8 cellular contexts compared by ENCODE assay signal in genomic region chr4:52659722-52660261, GRCh38. TPM values are rescaled to one million over a fixed set of nuclear protein-coding genes. Genes with fewer than 3 reads are reported as not detected.
DNase-seq lines count a peak whose midpoint lies in the region; ATAC-seq, FAIRE-seq and TF ChIP-seq lines count a peak whose summit lies in the region.

No MANE protein-coding gene starts in this region.

- no peak; a peak in 1 of 4 replicates for TF ChIP-seq POLR2A in HepG2 (IDR thresholded peaks at IDR 0.05; ENCODE audit: insufficient read depth in 1 of 2, low read depth in 2 of 2, low read length in 2 of 2)

- DNase-seq in BJ (ENCODE audit: low read depth), result no peak
- peak; percentile 58 for DNase-seq in ecto neural progenitor cell (ENCODE audit: low spot score)
- peak; percentile 15 for DNase-seq in HepG2 (ENCODE audit: low spot score)
- no peak for DNase-seq in NCI-H446 treated with DMSO at 0.1 percent for 48 hours (lab: John Stamatoyannopoulos, UW)

- BruUV-seq in HepG2 (replicated peaks; lab: Mats Ljungman, UMichigan), result TSS peak; percentile 78

- no peak overlapping the region for H2AFZ ChIP-seq in HepG2 (ENCODE audit: low read length)

- H3K9me3 Mint-ChIP-seq in stimulated activated memory B cell treated with anti-CD40 and anti-IgM and Interleukin-4, amounts not matched to agents 10 μg/mL and 1 μg/mL and 100 μg/mL, for 72 hours, result peaks cover 3% of the 10 kb centered on the region

- peak overlapping the region; percentile 90 for H3K9ac ChIP-seq in HepG2 (ENCODE audit: insufficient read depth, low read depth, low read length)

- H3K4me3 ChIP-seq in BJ (ENCODE audit: low read depth, low read length) (peak overlapping the region; percentile 82), WI38 (ENCODE audit: low read depth, low read length) (peak overlapping the region; percentile 76), HepG2 (replicated peaks in 1 of 3; ENCODE audit: insufficient read depth in 1 of 3, low read depth in 2 of 3, low read length in 3 of 3) (peak overlapping the region; percentile 69 to 87 (median 79))

- H3K79me2 ChIP-seq in HepG2 (ENCODE audit: insufficient read depth, low read length), result peaks cover 11% of the 10 kb centered on the region

- in situ Hi-C loops in HepG2 (cut with HindIII; ENCODE audit: extremely low pct_ligation_motif_present, low pct_unique_long_range_greater_than_20kb), result loop anchor here (5.0 to 10.0 kb wide), 3 partner anchors 53 to 425 kb away; no protein-coding TSS in a partner anchor

- H3K27ac Mint-ChIP-seq in stimulated activated memory B cell treated with anti-CD40 and anti-IgM and Interleukin-4, amounts not matched to agents 10 μg/mL and 1 μg/mL and 100 μg/mL, for 72 hours, result peak overlapping the region; percentile 83

- POLR2A ChIA-PET in BJ (lab: Charles Lee), result no interaction called here
- POLR2A ChIA-PET in HepG2 (lab: Yijun Ruan, JAX), result interaction anchor here (1.8 to 7.0 kb wide), 2 partner anchors 53 to 817 kb away, joined by 6 to 74 read pairs; partner anchors contain the start of gene DCUN1D4

- H3K27me3 ChIP-seq in BJ (ENCODE audit: control insufficient read depth, insufficient read depth, low read length), result no peaks in the 10 kb centered on the region
- no peaks in the 10 kb centered on the region; a peak in 1 of 5 replicates for H3K27me3 ChIP-seq in HepG2 (ENCODE audit: control insufficient read depth in 1 of 2, insufficient read depth in 2 of 2, low read length in 2 of 2)

- ATAC-seq in GM19324 (IDR thresholded peaks at IDR 0.05; ENCODE audit: low FRiP score, unreplicated experiment) (peak; percentile 40), HG03378 (IDR thresholded peaks at IDR 0.05; ENCODE audit: unreplicated experiment) (peak; percentile 22), HepG2 (peak; percentile 65)
- ATAC-seq in stimulated activated memory B cell treated with anti-CD40 and anti-IgM and Interleukin-4, amounts not matched to agents 10 μg/mL and 1 μg/mL and 100 μg/mL, for 72 hours, result peak; percentile 45

- 5% methylated on average over 18 of the region's 45 CpGs for WGBS in HepG2 (ENCODE audit: low lambda C conversion rate)

- TF ChIP-seq EP300 in HepG2 (IDR thresholded peaks at IDR 0.05; ENCODE audit: low read depth in 2 of 2, low read length in 2 of 2), result no peak
- TF ChIP-seq EP300 in HepG2 (CRISPR knock-in tag; IDR thresholded peaks at IDR 0.05; ENCODE audit: borderline replicate concordance), result no peak

- peaks cover 39% of the 10 kb centered on the region for H3K4me1 Mint-ChIP-seq in stimulated activated memory B cell treated with anti-CD40 and anti-IgM and Interleukin-4, amounts not matched to agents 10 μg/mL and 1 μg/mL and 100 μg/mL, for 72 hours

- H3K4me1 ChIP-seq in HepG2 (ENCODE audit: insufficient read depth, low read length), result peaks cover 43% of the 10 kb centered on the region

- H3K9me3 ChIP-seq in HepG2 (ENCODE audit: low read length), result peaks cover 8% of the 10 kb centered on the region

- intact Hi-C loops in HepG2 (cut with micrococcal nuclease; ENCODE audit: unreplicated experiment), result loop anchor here (2.0 kb wide), 2 partner anchors 53 to 291 kb away; no protein-coding TSS in a partner anchor

- peak overlapping the region; percentile 78 for H3K27ac ChIP-seq in HepG2 (ENCODE audit: extremely low read length, insufficient read depth, low read length)

- no peaks in the 10 kb centered on the region; the same call in 1 of the 2 replicates for H3K36me3 ChIP-seq in BJ (ENCODE audit: control insufficient read depth, insufficient read depth, low read length)
- H3K36me3 ChIP-seq in HepG2 (replicated peaks in 1 of 2; ENCODE audit: control insufficient read depth in 1 of 2, insufficient read depth in 2 of 2, low read length in 2 of 2), result no peaks in the 10 kb centered on the region

- FAIRE-seq in HepG2 (lab: Jason Lieb, UNC), result no peak

- TF ChIP-seq CTCF in BJ (IDR thresholded peaks at IDR 0.05; ENCODE audit: insufficient read depth, low read depth, low read length) (no peak), WI38 (IDR thresholded peaks at IDR 0.05; ENCODE audit: low read depth, low read length) (no peak), HepG2 (CRISPR knock-in tag; IDR thresholded peaks at IDR 0.05) (no peak)

- H3K27me3 Mint-ChIP-seq in stimulated activated memory B cell treated with anti-CD40 and anti-IgM and Interleukin-4, amounts not matched to agents 10 μg/mL and 1 μg/mL and 100 μg/mL, for 72 hours, result no peaks in the 10 kb centered on the region

- TF ChIP-seq RAD21 in HepG2 (CRISPR knock-in tag; IDR thresholded peaks at IDR 0.05), result no peak

- no peaks in the 10 kb centered on the region for H4K20me1 ChIP-seq in HepG2 (ENCODE audit: insufficient read depth, low read length)

- CTCF ChIA-PET in BJ (lab: Yijun Ruan, JAX) (interaction anchor here (4.1 kb wide), 1 partner anchor 114 kb away, joined by 20 read pairs; no protein-coding TSS in a partner anchor), HepG2 (lab: Yijun Ruan, JAX; ENCODE audit: low intra/inter-chr PET ratio, low total read pairs) (no interaction called here)

- H3K4me2 ChIP-seq in HepG2 (ENCODE audit: low read depth, low read length), result peak overlapping the region; percentile 96

- H3K4me3 Mint-ChIP-seq in stimulated activated memory B cell treated with anti-CD40 and anti-IgM and Interleukin-4, amounts not matched to agents 10 μg/mL and 1 μg/mL and 100 μg/mL, for 72 hours, result peak overlapping the region; percentile 85

- peaks cover 31% of the 10 kb centered on the region for H3K36me3 Mint-ChIP-seq in stimulated activated memory B cell treated with anti-CD40 and anti-IgM and Interleukin-4, amounts not matched to agents 10 μg/mL and 1 μg/mL and 100 μg/mL, for 72 hours

TF ChIP-seq in HepG2, 621 proteins besides CTCF, POLR2A, EP300 and RAD21 (continues in another document):
- TF ChIP-seq CBX1 (IDR thresholded peaks at IDR 0.05; ENCODE audit: low read depth), result no peak
- TF ChIP-seq TOE1 (CRISPR knock-in tag; IDR thresholded peaks at IDR 0.05), result no peak
- TF ChIP-seq ZNF543 (CRISPR knock-in tag; IDR thresholded peaks at IDR 0.05), result no peak
- no peak for TF ChIP-seq ZNF3 (CRISPR knock-in tag; IDR thresholded peaks at IDR 0.05)
- TF ChIP-seq ZNF18 (CRISPR knock-in tag; IDR thresholded peaks at IDR 0.05; ENCODE audit: insufficient replicate concordance), result peak; percentile 35
- peak; percentile 71 for TF ChIP-seq UBTF (CRISPR knock-in tag; IDR thresholded peaks at IDR 0.05)
- TF ChIP-seq MEF2D (CRISPR knock-in tag; IDR thresholded peaks at IDR 0.05), result no peak
- no peak for TF ChIP-seq SOX6 (IDR thresholded peaks at IDR 0.05)
- TF ChIP-seq SOX6 (CRISPR knock-in tag; IDR thresholded peaks at IDR 0.05), result no peak
- TF ChIP-seq FOXM1 (CRISPR knock-in tag; IDR thresholded peaks at IDR 0.05), result no peak

RNA-seq across cellular contexts. Expression of gene USP46, which starts 0.7 kb away (rescaled TPM):
- polyA plus RNA-seq in BJ (2011; rRNA removed), result 12.5 and 16.8 TPM in 2 replicates
- polyA minus RNA-seq in BJ (2011; rRNA and poly(A)+ RNA removed), result 11.5 and 13.8 TPM in 2 replicates
- total RNA-seq in HepG2 (2016; rRNA removed; fragmentation: Illumina TruSeq; extraction: Trizol), result 17.4 and 26.4 TPM in 2 replicates
- total RNA-seq in HepG2 (2016; cell fraction: cytosol; rRNA removed; fragmentation: Illumina TruSeq; extraction: Trizol; ENCODE audit: low read depth), result 13.4 and 18.0 TPM in 2 replicates
- total RNA-seq in HepG2 (2016; cell fraction: insoluble cytoplasmic fraction; rRNA removed; fragmentation: Illumina TruSeq; extraction: Trizol), result 17.2 and 24.3 TPM in 2 replicates
- total RNA-seq in HepG2 (2016; cell fraction: membrane; rRNA removed; fragmentation: Illumina TruSeq; extraction: Trizol), result 15.8 and 18.5 TPM in 2 replicates
- 17.2 and 20.2 TPM in 2 replicates for total RNA-seq in HepG2 (2016; cell fraction: nucleus; rRNA removed; fragmentation: Illumina TruSeq; extraction: Trizol)
- 4.7 and 6.2 TPM in 2 replicates for polyA plus RNA-seq in HepG2 (2011; rRNA removed)
- 1.8 and 3.0 TPM in 2 replicates for polyA plus RNA-seq in HepG2 (2011; cell fraction: cytosol; rRNA removed)
- polyA plus RNA-seq in HepG2 (2011; cell fraction: nucleus; rRNA removed), result 3.3 and 4.9 TPM in 2 replicates
- polyA plus RNA-seq in HepG2 (2012), result 6.5 and 6.7 TPM in 2 replicates
- 2.4 and 3.1 TPM in 2 replicates for polyA plus RNA-seq in HepG2 (2016; cell fraction: cytosol; fragmentation: Illumina TruSeq; extraction: Trizol; ENCODE audit: low read depth)
- 20.5 and 22.2 TPM in 2 replicates for polyA plus RNA-seq in HepG2 (2016; cell fraction: insoluble cytoplasmic fraction; fragmentation: Illumina TruSeq; extraction: Trizol; ENCODE audit: low read depth)
- 8.3 and 9.5 TPM in 2 replicates for polyA plus RNA-seq in HepG2 (2016; cell fraction: membrane; fragmentation: Illumina TruSeq; extraction: Trizol; ENCODE audit: low read depth)
- polyA plus RNA-seq in HepG2 (2016; cell fraction: nucleus; fragmentation: Illumina TruSeq; extraction: Trizol; ENCODE audit: insufficient read depth, low read depth), result 11.7 and 13.2 TPM in 2 replicates
- polyA minus RNA-seq in HepG2 (2011; rRNA and poly(A)+ RNA removed; ENCODE audit: low replicate concordance), result 11.6 and 14.8 TPM in 2 replicates
- 5.8 and 9.0 TPM in 2 replicates for polyA minus RNA-seq in HepG2 (2011; cell fraction: cytosol; rRNA and poly(A)+ RNA removed)
- polyA minus RNA-seq in HepG2 (2011; cell fraction: nucleus; rRNA and poly(A)+ RNA removed), result 15.5 and 18.4 TPM in 2 replicates

Comparison
In these comparisons a context has a peak if more than half of its experiments do, and no peak if none do; other contexts are left out.
1. DNase-seq: peak in ecto neural progenitor cell (single experiment) and HepG2 (single experiment); none in BJ (single experiment) and NCI-H446 treated with DMSO at 0.1 percent for 48 hours (single experiment).
2. Peak in every context shown above with its lines, with median percentiles within 50 percentile points of each other: H3K4me3 ChIP-seq and ATAC-seq.